ENCODE assay signal across 20 cellular contexts in genomic region chr9:114252394-114252793, GRCh38.
DNase-seq lines count a peak whose midpoint lies in the region; ATAC-seq, FAIRE-seq and TF ChIP-seq lines count a peak whose summit lies in the region.
"Had no signal": no experiment of that assay in that cellular context is flagged by ENCODE, and none has a peak within 500 bp of the region (broad histone marks: within the 10 kb centered on the region; RNA-seq: fewer than 3 reads in every experiment).

No MANE protein-coding gene starts in this region.

- no peaks in the 10 kb centered on the region for H4K20me1 ChIP-seq in H1 (replicated peaks in 1 of 2; ENCODE audit: control insufficient read depth in 1 of 2, insufficient read depth in 2 of 2, low read length in 2 of 2)

- no peak overlapping the region for H3K4me2 ChIP-seq in H1 (ENCODE audit: insufficient read depth in 1 of 2, low read depth in 2 of 2, low read length in 2 of 2)
- no peak overlapping the region for H3K4me2 ChIP-seq in neuronal stem cell (ENCODE audit: insufficient read depth, low read length, poor library complexity, severe bottlenecking)
- H3K4me2 ChIP-seq: A549; BLaER1 treated with 17β-estradiol and CSF1 and Interleukin-3, amounts not matched to agents 10 nM and 100 nM had no signal

- H3K27me3 ChIP-seq in left ventricle myocardium inferior (ENCODE audit: low read depth) (no peaks in the 10 kb centered on the region), H1 (replicated peaks in 1 of 4; ENCODE audit: control insufficient read depth in 3 of 4, extremely low read depth in 1 of 4, insufficient read depth in 3 of 4, low read length in 3 of 4) (no peaks in the 10 kb centered on the region), neuronal stem cell (ENCODE audit: control insufficient read depth in 3 of 3, insufficient read depth in 3 of 3, low read depth in 1 of 3, low read length in 3 of 3) (no peaks in the 10 kb centered on the region)
- H3K27me3 ChIP-seq: BLaER1 treated with 17β-estradiol and CSF1 and Interleukin-3, amounts not matched to agents 10 nM and 100 nM had no signal

- no peak overlapping the region for H4K5ac ChIP-seq in H1 (ENCODE audit: insufficient read length, low read depth, low read length)

- H2BK20ac ChIP-seq in H1 (ENCODE audit: low read length) = no peak overlapping the region

- CTCF ChIA-PET in H1 (lab: Charles Lee; ENCODE audit: partially characterized antibody) = interaction anchor here (0.9 to 2.3 kb wide), 8 partner anchors 10 to 168 kb away, joined by 3 to 10 read pairs (median 4); partner anchors contain the start of gene COL27A1

- POLR2A ChIA-PET in H1 (lab: Charles Lee; ENCODE audit: partially characterized antibody) = no interaction called here

- no peak overlapping the region for H3K9ac ChIP-seq in H1 (replicated peaks in 1 of 4; ENCODE audit: extremely low read depth in 1 of 4, low read depth in 3 of 4, low read length in 3 of 4)
- peak overlapping the region; percentile 3 for H3K9ac ChIP-seq in neuronal stem cell (ENCODE audit: low read depth, low read length, poor library complexity)
- H3K9ac ChIP-seq: BLaER1 treated with 17β-estradiol and CSF1 and Interleukin-3, amounts not matched to agents 10 nM and 100 nM had no signal

- no peak for FAIRE-seq in H1 (lab: Jason Lieb, UNC)
- FAIRE-seq: A549, D721Med, G401.6, GM12891, GM19239 had no signal

- TF ChIP-seq CTCF in left ventricle myocardium inferior (IDR thresholded peaks at IDR 0.05; ENCODE audit: borderline replicate concordance) = no peak
- no peak for TF ChIP-seq CTCF in H1 (IDR thresholded peaks at IDR 0.05; ENCODE audit: control extremely low read depth in 1 of 3, insufficient read depth in 1 of 3, low read depth in 1 of 3, low read length in 3 of 3)

- no peak overlapping the region for H3K14ac ChIP-seq in H1 (ENCODE audit: insufficient read length)
- no peak overlapping the region for H3K14ac ChIP-seq in neuronal stem cell (ENCODE audit: low read length)

- H3K4me1 ChIP-seq in left ventricle myocardium inferior (peaks cover 31% of the 10 kb centered on the region), H1 (replicated peaks in 1 of 4; ENCODE audit: control insufficient read depth in 3 of 4, insufficient read depth in 4 of 4, low read length in 3 of 4) (no peaks in the 10 kb centered on the region), neuronal stem cell (ENCODE audit: control insufficient read depth in 2 of 2, insufficient read depth in 1 of 2, low read depth in 1 of 2, low read length in 2 of 2) (no peaks in the 10 kb centered on the region)
- H3K4me1 ChIP-seq: A549; BLaER1 treated with 17β-estradiol and CSF1 and Interleukin-3, amounts not matched to agents 10 nM and 100 nM; Caco-2 had no signal

- 88% methylated on average over 6 of the region's 6 CpGs; no CpG with 5 or more reads in 1 of the 2 experiments for WGBS in H1 (ENCODE audit: extremely low coverage in 1 of 2, insufficient coverage in 1 of 2, insufficient read length in 1 of 2, insufficient replicate concordance in 2 of 2, low coverage in 1 of 2, low lambda C conversion rate in 2 of 2, missing lambda C conversion rate in 1 of 2), 2 experiments
- no CpG with 5 or more reads among the region's 6 CpGs for WGBS in neuronal stem cell (ENCODE audit: extremely low coverage in 2 of 2, insufficient read length in 2 of 2, insufficient replicate concordance in 1 of 2), 2 donors

- no peak overlapping the region for H2BK12ac ChIP-seq in H1 (ENCODE audit: low read depth, low read length)
- H2BK12ac ChIP-seq in neuronal stem cell (ENCODE audit: low read length) = no peak overlapping the region

- no peaks in the 10 kb centered on the region for H3K79me2 ChIP-seq in H1 (ENCODE audit: control insufficient read depth in 1 of 2, insufficient read depth in 2 of 2, low read length in 2 of 2)

- TF ChIP-seq EP300 in H1 (IDR thresholded peaks at IDR 0.05; ENCODE audit: borderline replicate concordance in 1 of 2, low read depth in 2 of 2, low read length in 2 of 2) = no peak

- H2AFZ ChIP-seq in H1 (ENCODE audit: low read length) = no peak overlapping the region
- H2AFZ ChIP-seq in neuronal stem cell (ENCODE audit: low read length) = no peak overlapping the region

- no peak overlapping the region for H3K56ac ChIP-seq in H1 (replicated peaks; ENCODE audit: insufficient read length, low read depth, low read length)

- no peaks in the 10 kb centered on the region for H3K36me3 ChIP-seq in left ventricle myocardium inferior
- H3K36me3 ChIP-seq in H1 (ENCODE audit: control insufficient read depth in 2 of 4, insufficient read depth in 4 of 4, low read length in 3 of 4) = no peaks in the 10 kb centered on the region
- H3K36me3 ChIP-seq in neuronal stem cell (replicated peaks in 1 of 2; ENCODE audit: control insufficient read depth in 2 of 2, insufficient read depth in 2 of 2, low read length in 2 of 2) = peaks cover 0 to 2% of the 10 kb centered on the region in 2 donors

- no peak for ATAC-seq in Right ventricle myocardium inferior
- ATAC-seq: A549; CD8-positive, alpha-beta T cell had no signal

- H3K23ac ChIP-seq in H1 (ENCODE audit: insufficient read length) (no peak overlapping the region), neuronal stem cell (ENCODE audit: low read depth, low read length, poor library complexity) (no peak overlapping the region)

- H2BK5ac ChIP-seq in H1 (ENCODE audit: low read depth, low read length) (no peak overlapping the region), neuronal stem cell (ENCODE audit: low read length) (no peak overlapping the region)

- H4K91ac ChIP-seq in H1 (replicated peaks; ENCODE audit: insufficient read length, low read length) = no peak overlapping the region
- no peak overlapping the region for H4K91ac ChIP-seq in neuronal stem cell (ENCODE audit: low read depth, low read length, poor library complexity)

- H3K18ac ChIP-seq in H1 (ENCODE audit: extremely low read depth, low read length) (no peak overlapping the region), neuronal stem cell (ENCODE audit: low read length) (peak overlapping the region; percentile 29)

- no peak overlapping the region for H2BK120ac ChIP-seq in H1 (replicated peaks; ENCODE audit: low read depth, low read length)
- H2BK120ac ChIP-seq in neuronal stem cell (ENCODE audit: low read depth, low read length) = no peak overlapping the region

- H2BK15ac ChIP-seq in H1 (ENCODE audit: low read length) (no peak overlapping the region), neuronal stem cell (ENCODE audit: low read length) (no peak overlapping the region)

- no peak overlapping the region for H3K27ac ChIP-seq in left ventricle myocardium inferior (replicated peaks)
- no peak overlapping the region for H3K27ac ChIP-seq in H1 (ENCODE audit: low read depth, low read length)
- no peak overlapping the region for H3K27ac ChIP-seq in neuronal stem cell (replicated peaks; ENCODE audit: low read length)
- H3K27ac ChIP-seq: 22Rv1; A549; BLaER1 treated with 17β-estradiol and CSF1 and Interleukin-3, amounts not matched to agents 10 nM and 100 nM; C4-2B had no signal

- no peaks in the 10 kb centered on the region for H3K9me3 ChIP-seq in left ventricle myocardium inferior (replicated peaks)
- no peaks in the 10 kb centered on the region for H3K9me3 ChIP-seq in H1 (ENCODE audit: insufficient read depth in 2 of 2, low read depth in 1 of 2, low read length in 1 of 2)
- H3K9me3 ChIP-seq in neuronal stem cell (replicated peaks in 1 of 2; ENCODE audit: control insufficient read depth in 2 of 2, insufficient read depth in 1 of 2, low read depth in 1 of 2, low read length in 2 of 2) = no peaks in the 10 kb centered on the region
- H3K9me3 ChIP-seq: A549; BLaER1 treated with 17β-estradiol and CSF1 and Interleukin-3, amounts not matched to agents 10 nM and 100 nM; Caco-2 had no signal

- H4K8ac ChIP-seq in H1 (ENCODE audit: extremely low read depth, insufficient read depth, low read length) (peak overlapping the region; percentile 28; the same call in 1 of the 2 replicates), neuronal stem cell (ENCODE audit: low read depth, low read length) (no peak overlapping the region)

- intact Hi-C loops in Right ventricle myocardium inferior (cut with DNase I) = no loop called here
- intact Hi-C loops in left ventricle myocardium inferior (cut with micrococcal nuclease) = no loop called here

- H3K4me3 ChIP-seq in left ventricle myocardium inferior = no peak overlapping the region
- H3K4me3 ChIP-seq in H1 (ENCODE audit: extremely low read depth in 1 of 4, insufficient read depth in 2 of 4, low read depth in 3 of 4, low read length in 4 of 4) = no peak overlapping the region
- H3K4me3 ChIP-seq in neuronal stem cell (ENCODE audit: low read length in 2 of 2) = no peak overlapping the region
- H3K4me3 ChIP-seq: A549; BLaER1 treated with 17β-estradiol and CSF1 and Interleukin-3, amounts not matched to agents 10 nM and 100 nM had no signal

- H3K79me1 ChIP-seq in H1 (ENCODE audit: low read depth, low read length) (no peaks in the 10 kb centered on the region), neuronal stem cell (ENCODE audit: low read depth, low read length) (no peaks in the 10 kb centered on the region)

- no peak for TF ChIP-seq POLR2A in H1 (IDR thresholded peaks at IDR 0.05; ENCODE audit: control extremely low read depth in 1 of 2, low read depth in 2 of 2, low read length in 2 of 2)

- peak; percentile 15 for DNase-seq in Right ventricle myocardium inferior (ENCODE audit: missing footprints)
- DNase-seq in left ventricle myocardium inferior = no peak
- no peak for DNase-seq in H1 (ENCODE audit: low read depth in 1 of 2, low spot score in 2 of 2)
- no peak for DNase-seq in neuronal stem cell (ENCODE audit: low spot score)
- no peak for DNase-seq in NCI-H2227 (lab: John Stamatoyannopoulos, UW; ENCODE audit: unreplicated experiment)
- DNase-seq: AML-193; Caco-2; Calu3; CD4-positive, alpha-beta T cell; CD8-positive, alpha-beta T cell; DMS79 treated with DMSO at 0.1 percent for 48 hours; GF-D8 had no signal

- H3K4ac ChIP-seq in H1 (replicated peaks; ENCODE audit: insufficient read length, low read depth, low read length) (no peak overlapping the region), neuronal stem cell (ENCODE audit: low read length) (no peak overlapping the region)

- TF ChIP-seq RAD21 in H1 (IDR thresholded peaks at IDR 0.05 in 1 of 2, conservative IDR thresholded peaks at IDR 0.05 in 1 of 2; ENCODE audit: low read depth in 2 of 2, low read length in 2 of 2) = no peak

- no peaks in the 10 kb centered on the region for H3K23me2 ChIP-seq in H1 (ENCODE audit: low read depth, low read length)

- H2AK5ac ChIP-seq in H1 (ENCODE audit: low read depth, low read length) = no peak overlapping the region
- no peak overlapping the region for H2AK5ac ChIP-seq in neuronal stem cell (ENCODE audit: low read depth, low read length)

TF ChIP-seq in H1, 55 proteins besides CTCF, POLR2A, EP300 and RAD21 (continues in another document):
- TF ChIP-seq SAP30 (IDR thresholded peaks at IDR 0.05; ENCODE audit: insufficient read depth, insufficient replicate concordance, low read length) (no peak), SP4 (IDR thresholded peaks at IDR 0.05; ENCODE audit: low read length) (no peak), POLR2AphosphoS5 (IDR thresholded peaks at IDR 0.05; ENCODE audit: low read depth, low read length) (no peak), EGR1 (IDR thresholded peaks at IDR 0.05; ENCODE audit: borderline replicate concordance, low read depth, low read length) (no peak), TCF12 (IDR thresholded peaks at IDR 0.05; ENCODE audit: low read depth, low read length) (no peak), TBP (IDR thresholded peaks at IDR 0.05; ENCODE audit: low read depth, low read length) (no peak), KDM5A (IDR thresholded peaks at IDR 0.05; ENCODE audit: low read length) (no peak)
